8 cellular contexts compared by ENCODE assay signal in genomic region chr11:66868726-66869291, GRCh38. TPM values are rescaled to one million over a fixed set of nuclear protein-coding genes. Genes with fewer than 3 reads are reported as not detected.
DNase-seq lines count a peak whose midpoint lies in the region; ATAC-seq and TF ChIP-seq lines count a peak whose summit lies in the region.

No MANE protein-coding gene starts in this region.

- peak overlapping the region; percentile 70; the same call in 1 of the 2 replicates for H2AFZ ChIP-seq in OCI-LY7 (ENCODE audit: low read length)

- H3K36me3 ChIP-seq in OCI-LY7 (ENCODE audit: insufficient read depth, low read length) (no peaks in the 10 kb centered on the region), adrenal gland (replicated peaks in 1 of 2) (peaks cover 0 to 24% of the 10 kb centered on the region in 2 donors), prostate gland (no peaks in the 10 kb centered on the region)

- no peaks in the 10 kb centered on the region for H3K79me2 ChIP-seq in OCI-LY7 (ENCODE audit: insufficient read depth, low read depth, low read length)

- peaks cover 54% of the 10 kb centered on the region for H3K4me1 ChIP-seq in OCI-LY7 (ENCODE audit: insufficient read depth, low read length, poor library complexity, severe bottlenecking)
- no peaks in the 10 kb centered on the region for H3K4me1 ChIP-seq in adrenal gland (replicated peaks in 1 of 2)
- no peaks in the 10 kb centered on the region for H3K4me1 ChIP-seq in prostate gland (replicated peaks)

- intact Hi-C loops in OCI-LY7 (cut with micrococcal nuclease; ENCODE audit: unreplicated experiment) (loop anchor here (1.0 kb wide), 1 partner anchor 175 kb away; no protein-coding TSS in a partner anchor), adrenal gland (cut with DNase I) (no loop called here), prostate gland (cut with DNase I) (no loop called here)

- CTCF ChIA-PET in OCI-LY7 (lab: Charles Lee; ENCODE audit: unreplicated experiment) = interaction anchor here (0.6 kb wide), 1 partner anchor 13 kb away, joined by 3 read pairs; no protein-coding TSS in a partner anchor

- in situ Hi-C loops in GM13976 (cut with MboI; ENCODE audit: low sequenced_read_pairs, unreplicated experiment) = no loop called here

- POLR2A ChIA-PET in OCI-LY7 (lab: Charles Lee) = no interaction called here

- 70 to 90% (median 74%) methylated on average over 9 to 23 of the region's 23 CpGs for WGBS in adrenal gland, 4 donors
- WGBS in prostate gland = 57% methylated on average over 23 of the region's 23 CpGs

- H3K9me2 ChIP-seq in OCI-LY7 (ENCODE audit: insufficient read depth, low read length) = no peaks in the 10 kb centered on the region

- no peaks in the 10 kb centered on the region for H3K9me3 ChIP-seq in OCI-LY7 (ENCODE audit: low read length)
- no peaks in the 10 kb centered on the region for H3K9me3 ChIP-seq in adrenal gland (replicated peaks in 1 of 3)
- H3K9me3 ChIP-seq in prostate gland = no peaks in the 10 kb centered on the region

- BruUV-seq in OCI-LY7 (replicated peaks; lab: Mats Ljungman, UMichigan) = no TSS peak

- H3K4me3 ChIP-seq in OCI-LY7 (ENCODE audit: low read depth, low read length, poor library complexity, severe bottlenecking) = peak overlapping the region; percentile 12
- H3K4me3 ChIP-seq in adrenal gland = no peak overlapping the region
- no peak overlapping the region for H3K4me3 ChIP-seq in prostate gland

- no peaks in the 10 kb centered on the region for H3K27me3 ChIP-seq in adrenal gland
- no peaks in the 10 kb centered on the region for H3K27me3 ChIP-seq in prostate gland (replicated peaks; ENCODE audit: insufficient read depth)

- peak; percentile 71 for ATAC-seq in HG02623 (IDR thresholded peaks at IDR 0.05; ENCODE audit: unreplicated experiment)

- TF ChIP-seq CTCF in GM13976 (IDR thresholded peaks at IDR 0.05; ENCODE audit: borderline replicate concordance, control extremely low read depth, extremely low read depth, insufficient read depth, missing control alignments) (peak; percentile 78), OCI-LY7 (conservative IDR thresholded peaks at IDR 0.05; ENCODE audit: low read length) (peak; percentile 83), adrenal gland (IDR thresholded peaks at IDR 0.05) (no peak), prostate gland (IDR thresholded peaks at IDR 0.05) (peak in 2 of 4 experiments; percentile 31 to 40)

- peak; percentile 96 for DNase-seq in GM13976 (ENCODE audit: low spot score)
- peak; percentile 92 for DNase-seq in OCI-LY7 (ENCODE audit: low spot score)
- DNase-seq in activated T-helper 1 cell treated with anti-CD3 and anti-CD28 coated beads, Interleukin-2, amount 50 U/mL, for 16 hours (ENCODE audit: low read depth in 1 of 2, low spot score in 1 of 2) = peak; percentile 65 to 67
- peak; percentile 85 for DNase-seq in left kidney (ENCODE audit: low read depth, low spot score)
- peak; percentile 69 to 74 for DNase-seq in stimulated activated CD8-positive, alpha-beta memory T cell treated with anti-CD3 and anti-CD28 coated beads, Interleukin-7, amount 100 ng/mL, for 4 hours (ENCODE audit: low read depth in 2 of 2)
- DNase-seq in adrenal gland = no peak
- DNase-seq in prostate gland (ENCODE audit: low spot score) = no peak

- TF ChIP-seq POLR2A in adrenal gland (IDR thresholded peaks at IDR 0.05) (no peak), prostate gland (IDR thresholded peaks at IDR 0.05) (no peak)

- peak overlapping the region; percentile 60 for H3K4me2 ChIP-seq in OCI-LY7 (ENCODE audit: low read length)

- H3K27ac ChIP-seq in OCI-LY7 (ENCODE audit: low read depth, low read length, poor library complexity, severe bottlenecking) (no peak overlapping the region), adrenal gland (no peak overlapping the region), prostate gland (no peak overlapping the region)

- H4K20me1 ChIP-seq in OCI-LY7 (ENCODE audit: insufficient read depth, low read length) = no peaks in the 10 kb centered on the region

RNA-seq across cellular contexts. Expression of gene LRFN4, which starts 11.9 kb away (rescaled TPM):
- 27.2 and 33.9 TPM in 2 replicates for total RNA-seq in OCI-LY7 (2014; rRNA removed; shearing (Covaris generic))
- 34.9 and 38.6 TPM in 2 replicates for total RNA-seq in OCI-LY7 (2022)
- total RNA-seq in adrenal gland = 10 to 100 TPM in 7 of 8 donors, 1 to 10 TPM in 1; 9.4 to 25.6 (median 17.0) TPM
- polyA plus RNA-seq in adrenal gland = 10 to 100 TPM in 2 of 3 donors, under 1 TPM in 1; 0.24 to 74.3 (median 17.1) TPM
- total RNA-seq in prostate gland = 10 to 100 TPM in 1 of 2 donors, 1 to 10 TPM in 1; 6.6 to 17.3 TPM

RNA-seq across cellular contexts. Expression of gene RCE1, which starts 25.6 kb away (rescaled TPM):
- 45.3 and 62.9 TPM in 2 replicates for total RNA-seq in OCI-LY7 (2014; rRNA removed; shearing (Covaris generic))
- total RNA-seq in OCI-LY7 (2022) = 31.6 and 34.9 TPM in 2 replicates
- total RNA-seq in adrenal gland = 10 to 100 TPM; 12.5 to 24.8 (median 19.4) TPM
- 10 to 100 TPM in 2 of 3 donors, 1 to 10 TPM in 1; 5.2 to 19.5 (median 16.5) TPM for polyA plus RNA-seq in adrenal gland
- 10 to 100 TPM; 27.1 to 50.0 TPM for total RNA-seq in prostate gland

Comparison
In these comparisons a context has a peak if more than half of its experiments do, and no peak if none do; other contexts are left out.
1. DNase-seq: peak in GM13976 (single experiment), OCI-LY7 (single experiment), activated T-helper 1 cell treated with anti-CD3 and anti-CD28 coated beads, Interleukin-2, amount 50 U/mL, for 16 hours (2 of 2), left kidney (single experiment) and stimulated activated CD8-positive, alpha-beta memory T cell treated with anti-CD3 and anti-CD28 coated beads, Interleukin-7, amount 100 ng/mL, for 4 hours (2 of 2); none in adrenal gland (0 of 7) and prostate gland (single experiment).
2. CTCF ChIP-seq: peak in GM13976 (single experiment) and OCI-LY7 (single experiment); none in adrenal gland (0 of 6).